ENCODE assay signal across 8 cellular contexts in the genomic region with DNA sequence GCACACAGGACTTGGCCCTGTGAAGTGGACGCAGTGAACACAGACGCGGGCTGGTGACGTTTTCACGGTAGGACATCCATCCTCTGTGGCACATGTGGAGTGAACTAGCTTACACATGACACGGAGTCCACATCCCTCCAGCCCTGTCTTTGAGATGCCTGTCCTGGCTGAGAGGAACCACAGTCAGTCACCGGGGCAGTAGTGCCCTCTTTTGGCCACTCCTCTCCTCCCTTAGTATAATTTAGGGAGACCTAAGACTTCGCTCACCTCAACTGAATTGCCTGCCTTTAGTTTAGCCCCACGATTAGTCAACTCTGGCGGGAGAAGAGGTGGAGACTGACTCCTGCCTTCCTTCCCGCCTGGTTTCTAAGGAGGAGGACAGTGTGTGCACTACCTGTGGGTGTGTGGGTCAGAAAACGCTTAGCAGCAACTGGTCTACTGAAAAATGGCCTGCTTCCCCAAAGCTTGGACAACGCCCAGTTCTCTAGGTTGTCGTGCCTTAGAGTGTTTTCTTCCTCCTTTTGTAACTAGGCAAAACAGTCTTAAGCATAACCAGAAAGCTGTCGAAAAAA.
DNase-seq lines count a peak whose midpoint lies in the region; ATAC-seq, FAIRE-seq and TF ChIP-seq lines count a peak whose summit lies in the region.

No MANE protein-coding gene starts in this region.

- H2BK20ac ChIP-seq in H1 (ENCODE audit: low read length) = no peak overlapping the region

- H3K79me2 ChIP-seq in SK-N-SH (ENCODE audit: insufficient read depth) (no peaks in the 10 kb centered on the region), OCI-LY1 (ENCODE audit: insufficient read depth, low read length) (no peaks in the 10 kb centered on the region), H1 (ENCODE audit: control insufficient read depth in 1 of 2, insufficient read depth in 2 of 2, low read length in 2 of 2) (no peaks in the 10 kb centered on the region)

- H3K9me3 ChIP-seq in SK-N-SH (no peaks in the 10 kb centered on the region), OCI-LY1 (ENCODE audit: low read length) (no peaks in the 10 kb centered on the region), H1 (ENCODE audit: insufficient read depth in 2 of 2, low read depth in 1 of 2, low read length in 1 of 2) (no peaks in the 10 kb centered on the region), small intestine (ENCODE audit: control insufficient read depth, low read depth) (no peaks in the 10 kb centered on the region)

- no peak overlapping the region for H3K18ac ChIP-seq in H1 (ENCODE audit: extremely low read depth, low read length)

- H2BK12ac ChIP-seq in H1 (ENCODE audit: low read depth, low read length) = no peak overlapping the region

- H3K14ac ChIP-seq in H1 (ENCODE audit: insufficient read length) = no peak overlapping the region

- H3K27ac ChIP-seq in SK-N-SH (ENCODE audit: low read depth in 2 of 2, low read length in 1 of 2) (no peak overlapping the region), OCI-LY1 (ENCODE audit: low read depth, low read length, poor library complexity, severe bottlenecking) (peak overlapping the region; percentile 99), H1 (ENCODE audit: low read depth, low read length) (no peak overlapping the region), small intestine (ENCODE audit: low read depth in 1 of 2, low read length in 1 of 2) (peak overlapping the region; percentile 65 to 81)

- POLR2A ChIA-PET in SK-N-SH (lab: Yijun Ruan, JAX) = no interaction called here
- POLR2A ChIA-PET in H1 (lab: Charles Lee; ENCODE audit: partially characterized antibody) = interaction anchor here (0.6 kb wide), 1 partner anchor 65 kb away, joined by 3 read pairs; no protein-coding TSS in a partner anchor

- CTCF ChIA-PET in SK-N-SH (lab: Yijun Ruan, JAX) = interaction anchor here (0.6 to 1.5 kb wide), 4 partner anchors 9 to 260 kb away, joined by 3 to 7 read pairs (median 3); no protein-coding TSS in a partner anchor
- CTCF ChIA-PET in H1 (lab: Charles Lee; ENCODE audit: partially characterized antibody) = interaction anchor here (0.8 to 3.8 kb wide), 27 partner anchors 9 to 459 kb away, joined by 3 to 26 read pairs (median 4); no protein-coding TSS in a partner anchor

- H3K36me3 ChIP-seq in SK-N-SH (replicated peaks in 1 of 2; ENCODE audit: control insufficient read depth in 1 of 2, insufficient read depth in 2 of 2, low read length in 1 of 2) = no peaks in the 10 kb centered on the region
- H3K36me3 ChIP-seq in OCI-LY1 (ENCODE audit: insufficient read depth, low read length) = peaks cover 58% of the 10 kb centered on the region
- H3K36me3 ChIP-seq in H1 (ENCODE audit: control insufficient read depth in 2 of 4, insufficient read depth in 4 of 4, low read length in 3 of 4) = no peaks in the 10 kb centered on the region
- H3K36me3 ChIP-seq in small intestine (ENCODE audit: control insufficient read depth in 2 of 2, insufficient read depth in 2 of 2, low read length in 2 of 2) = peaks cover 0 to 8% of the 10 kb centered on the region in 2 donors

- H3K4me3 ChIP-seq in SK-N-SH (ENCODE audit: low read depth in 2 of 2, low read length in 1 of 2) (no peak overlapping the region), OCI-LY1 (ENCODE audit: low read depth, low read length, poor library complexity, severe bottlenecking) (peak overlapping the region; percentile 17), H1 (ENCODE audit: extremely low read depth in 1 of 4, insufficient read depth in 2 of 4, low read depth in 3 of 4, low read length in 4 of 4) (no peak overlapping the region), small intestine (ENCODE audit: low read depth in 1 of 2, low read length in 2 of 2) (no peak overlapping the region)

- no peak overlapping the region for H4K5ac ChIP-seq in H1 (ENCODE audit: insufficient read length, low read depth, low read length)

- DNase-seq in SK-N-SH (no peak), H1 (ENCODE audit: low read depth in 1 of 2, low spot score in 2 of 2) (no peak), small intestine (no peak), OCI-M1 (lab: John Stamatoyannopoulos, UW) (no peak), D341Med (ENCODE audit: low spot score) (no peak)

- WGBS in SK-N-SH (ENCODE audit: low lambda C conversion rate) = 91% methylated on average over 14 of the region's 15 CpGs
- WGBS in H1 (ENCODE audit: extremely low coverage in 1 of 2, insufficient coverage in 1 of 2, insufficient read length in 1 of 2, insufficient replicate concordance in 2 of 2, low coverage in 1 of 2, low lambda C conversion rate in 2 of 2, missing lambda C conversion rate in 1 of 2), 2 experiments = 69% methylated on average over 15 of the region's 15 CpGs; no CpG with 5 or more reads in 1 of the 2 experiments
- WGBS in small intestine, 3 donors = 70 to 75% (median 72%) methylated on average over 15 of the region's 15 CpGs

- no peak overlapping the region for H3K56ac ChIP-seq in H1 (replicated peaks; ENCODE audit: insufficient read length, low read depth, low read length)

- no peaks in the 10 kb centered on the region for H3K9me2 ChIP-seq in SK-N-SH
- H3K9me2 ChIP-seq in OCI-LY1 (ENCODE audit: low read depth, low read length) = no peaks in the 10 kb centered on the region

- H3K79me1 ChIP-seq in H1 (ENCODE audit: low read depth, low read length) = no peaks in the 10 kb centered on the region

- H3F3A ChIP-seq in SK-N-SH (replicated peaks; ENCODE audit: insufficient read depth) (peaks cover 11% of the 10 kb centered on the region), OCI-LY1 (ENCODE audit: insufficient read depth, low read length) (peaks cover 16% of the 10 kb centered on the region; the same call in 1 of the 2 replicates)

- FAIRE-seq in H1 (lab: Jason Lieb, UNC) (peak; percentile 80), small intestine (lab: Jason Lieb, UNC) (no peak)

- H3K4ac ChIP-seq in H1 (replicated peaks; ENCODE audit: insufficient read length, low read depth, low read length) = no peak overlapping the region

- H2BK120ac ChIP-seq in H1 (replicated peaks; ENCODE audit: low read depth, low read length) = no peak overlapping the region

- no peak for TF ChIP-seq EP300 in SK-N-SH (IDR thresholded peaks at IDR 0.05; ENCODE audit: borderline replicate concordance in 1 of 2, low read depth in 1 of 2, low read length in 1 of 2)
- no peak for TF ChIP-seq EP300 in H1 (IDR thresholded peaks at IDR 0.05; ENCODE audit: borderline replicate concordance in 1 of 2, low read depth in 2 of 2, low read length in 2 of 2)

- H4K20me1 ChIP-seq in SK-N-SH (ENCODE audit: insufficient read depth) (no peaks in the 10 kb centered on the region), OCI-LY1 (ENCODE audit: insufficient read depth, low read length) (no peaks in the 10 kb centered on the region), H1 (replicated peaks in 1 of 2; ENCODE audit: control insufficient read depth in 1 of 2, insufficient read depth in 2 of 2, low read length in 2 of 2) (no peaks in the 10 kb centered on the region)

- H3K4me2 ChIP-seq in SK-N-SH (no peak overlapping the region), OCI-LY1 (ENCODE audit: low read length) (peak overlapping the region; percentile 58), H1 (ENCODE audit: insufficient read depth in 1 of 2, low read depth in 2 of 2, low read length in 2 of 2) (no peak overlapping the region)

- H2BK5ac ChIP-seq in H1 (ENCODE audit: low read depth, low read length) = no peak overlapping the region

- no peak for TF ChIP-seq POLR2A in H1 (IDR thresholded peaks at IDR 0.05; ENCODE audit: control extremely low read depth in 1 of 2, low read depth in 2 of 2, low read length in 2 of 2)

- H4K8ac ChIP-seq in H1 (ENCODE audit: extremely low read depth, insufficient read depth, low read length) = no peak overlapping the region

- H4K91ac ChIP-seq in H1 (replicated peaks; ENCODE audit: insufficient read length, low read length) = no peak overlapping the region

- no peak overlapping the region for H2AFZ ChIP-seq in SK-N-SH (ENCODE audit: low read depth)
- no peak overlapping the region for H2AFZ ChIP-seq in OCI-LY1 (ENCODE audit: low read length)
- no peak overlapping the region for H2AFZ ChIP-seq in H1 (ENCODE audit: low read length)

- H3K9ac ChIP-seq in SK-N-SH = no peak overlapping the region
- H3K9ac ChIP-seq in OCI-LY1 (ENCODE audit: low read length) = peak overlapping the region; percentile 61
- H3K9ac ChIP-seq in H1 (replicated peaks in 1 of 4; ENCODE audit: extremely low read depth in 1 of 4, low read depth in 3 of 4, low read length in 3 of 4) = peak overlapping the region in 1 of 4 experiments; percentile 43; a peak in 1 of 7 replicates

- no peak overlapping the region for H2AK5ac ChIP-seq in H1 (ENCODE audit: low read depth, low read length)

- TF ChIP-seq RAD21 in SK-N-SH (IDR thresholded peaks at IDR 0.05; ENCODE audit: low read length) = 0 out of 2 replicates have a peak, but pooled peaks have one; percentile 10
- peak; percentile 68 to 77 for TF ChIP-seq RAD21 in H1 (IDR thresholded peaks at IDR 0.05 in 1 of 2, conservative IDR thresholded peaks at IDR 0.05 in 1 of 2; ENCODE audit: low read depth in 2 of 2, low read length in 2 of 2)

- TF ChIP-seq CTCF in SK-N-SH (IDR thresholded peaks at IDR 0.05) (no peak), OCI-LY1 (IDR thresholded peaks at IDR 0.05; ENCODE audit: low read length) (peak; percentile 68), H1 (IDR thresholded peaks at IDR 0.05; ENCODE audit: control extremely low read depth in 1 of 3, insufficient read depth in 1 of 3, low read depth in 1 of 3, low read length in 3 of 3) (peak; percentile 41 to 71 (median 54))

- ATAC-seq in SK-N-SH treated with all-trans-retinoic acid at 6 μM for 48 hours = no peak
- ATAC-seq in HG02798 (IDR thresholded peaks at IDR 0.05; ENCODE audit: poor library complexity, unreplicated experiment) = peak; percentile 51

- H3K27me3 ChIP-seq in SK-N-SH (ENCODE audit: insufficient read depth) (no peaks in the 10 kb centered on the region), OCI-LY1 (ENCODE audit: insufficient read depth, low read length) (no peaks in the 10 kb centered on the region), H1 (replicated peaks in 1 of 4; ENCODE audit: control insufficient read depth in 3 of 4, extremely low read depth in 1 of 4, insufficient read depth in 3 of 4, low read length in 3 of 4) (no peaks in the 10 kb centered on the region), small intestine (ENCODE audit: control insufficient read depth in 2 of 2, insufficient read depth in 2 of 2, low read length in 2 of 2) (no peaks in the 10 kb centered on the region)

- H3K23me2 ChIP-seq in H1 (ENCODE audit: low read depth, low read length) = no peaks in the 10 kb centered on the region

- H3K23ac ChIP-seq in H1 (ENCODE audit: insufficient read length) = no peak overlapping the region

- no peak overlapping the region for H2BK15ac ChIP-seq in H1 (ENCODE audit: low read length)

- H3K4me1 ChIP-seq in SK-N-SH (ENCODE audit: control insufficient read depth in 1 of 2, insufficient read depth in 2 of 2, low read depth in 1 of 2, low read length in 1 of 2) (peaks cover 0 to 11% of the 10 kb centered on the region in 2 experiments; a peak in 1 of 4 replicates), OCI-LY1 (ENCODE audit: insufficient read depth, low read length, severe bottlenecking) (peaks cover 78% of the 10 kb centered on the region), H1 (replicated peaks in 1 of 4; ENCODE audit: control insufficient read depth in 3 of 4, insufficient read depth in 4 of 4, low read length in 3 of 4) (peaks cover 1 to 11% (median 6%) of the 10 kb centered on the region in 4 experiments; a peak in 6 of 7 replicates), small intestine (ENCODE audit: control insufficient read depth in 2 of 2, insufficient read depth in 1 of 2, low read depth in 1 of 2, low read length in 1 of 2) (peaks cover 4 to 10% of the 10 kb centered on the region in 2 donors)

Comparison
In these comparisons a context has a peak if more than half of its experiments do, and no peak if none do; other contexts are left out.
1. H3K27ac ChIP-seq: peak in OCI-LY1 (single experiment) and small intestine (2 of 2); none in SK-N-SH (0 of 2) and H1 (single experiment).